18 cellular contexts compared by ENCODE assay signal in genomic region chr17:13638855-13639458, GRCh38.
A peak's percentile ranks its signal among the peaks of the same experiment; 100 is the strongest.
DNase-seq lines count a peak whose midpoint lies in the region; ATAC-seq and TF ChIP-seq lines count a peak whose summit lies in the region.
"Had no signal": no experiment of that assay in that cellular context is flagged by ENCODE, and none has a peak within 500 bp of the region (broad histone marks: within the 10 kb centered on the region; RNA-seq: fewer than 3 reads in every experiment).

No MANE protein-coding gene starts in this region.

- H3K4me3 Mint-ChIP-seq in stimulated activated naive CD8-positive, alpha-beta T cell treated with anti-CD3 and anti-CD28 coated beads, Interleukin-15, amount 100 ng/mL, for 72 hours = no peak overlapping the region
- no peak overlapping the region for H3K4me3 Mint-ChIP-seq in stimulated activated naive B cell treated with anti-CD40 and anti-IgM and Interleukin-4, amounts not matched to agents 10 μg/mL and 1 μg/mL and 100 μg/mL, for 72 hours
- H3K4me3 Mint-ChIP-seq: activated naive CD8-positive, alpha-beta T cell treated with anti-CD3 and anti-CD28 coated beads, Interleukin-2, amount 10 ng/mL, durations not matched to agents 7 days and 5 days; dendritic cell treated with granulocyte-macrophage colony-stimulating factor and Interleukin-4, amounts not matched to agents 40 ng/mL and 50 ng/mL, for 4 days; T-helper 17 cell had no signal

- no peaks in the 10 kb centered on the region for H3K36me3 ChIP-seq in effector memory CD4-positive, alpha-beta T cell (ENCODE audit: control insufficient read depth, insufficient read depth, low read length)
- H3K36me3 ChIP-seq: gastrocnemius medialis, HAP-1, stomach had no signal

- TF ChIP-seq POLR2A in erythroblast (IDR thresholded peaks at IDR 0.05; ENCODE audit: low read length) = no peak

- no peaks in the 10 kb centered on the region for H3K27me3 ChIP-seq in effector memory CD4-positive, alpha-beta T cell (replicated peaks; ENCODE audit: control insufficient read depth, insufficient read depth, low read length, poor library complexity, severe bottlenecking)
- H3K27me3 ChIP-seq: gastrocnemius medialis, stomach had no signal

- H3K9me3 ChIP-seq in effector memory CD4-positive, alpha-beta T cell (ENCODE audit: control insufficient read depth, low read length) = no peaks in the 10 kb centered on the region
- H3K9me3 ChIP-seq: gastrocnemius medialis, HAP-1, stomach had no signal

- no peak overlapping the region for H3K27ac Mint-ChIP-seq in stimulated activated naive CD8-positive, alpha-beta T cell treated with anti-CD3 and anti-CD28 coated beads, Interleukin-15, amount 100 ng/mL, for 72 hours
- H3K27ac Mint-ChIP-seq in stimulated activated naive B cell treated with anti-CD40 and anti-IgM and Interleukin-4, amounts not matched to agents 10 μg/mL and 1 μg/mL and 100 μg/mL, for 72 hours = no peak overlapping the region
- H3K27ac Mint-ChIP-seq: activated naive CD8-positive, alpha-beta T cell treated with anti-CD3 and anti-CD28 coated beads, Interleukin-2, amount 10 ng/mL, durations not matched to agents 7 days and 5 days; dendritic cell treated with granulocyte-macrophage colony-stimulating factor and Interleukin-4, amounts not matched to agents 40 ng/mL and 50 ng/mL, for 4 days; T-helper 17 cell had no signal

- H3K4me1 ChIP-seq in effector memory CD4-positive, alpha-beta T cell (ENCODE audit: control insufficient read depth, insufficient read depth, low read length, poor library complexity, severe bottlenecking) = no peaks in the 10 kb centered on the region
- H3K4me1 ChIP-seq: gastrocnemius medialis, HAP-1, stomach had no signal

- peaks cover 16% of the 10 kb centered on the region for H3K27me3 Mint-ChIP-seq in stimulated activated naive CD8-positive, alpha-beta T cell treated with anti-CD3 and anti-CD28 coated beads, Interleukin-15, amount 100 ng/mL, for 72 hours
- peaks cover 21 to 33% of the 10 kb centered on the region in 2 donors for H3K27me3 Mint-ChIP-seq in stimulated activated naive B cell treated with anti-CD40 and anti-IgM and Interleukin-4, amounts not matched to agents 10 μg/mL and 1 μg/mL and 100 μg/mL, for 72 hours
- H3K27me3 Mint-ChIP-seq: dendritic cell treated with granulocyte-macrophage colony-stimulating factor and Interleukin-4, amounts not matched to agents 40 ng/mL and 50 ng/mL, for 4 days had no signal

- ATAC-seq in stimulated activated naive CD8-positive, alpha-beta T cell treated with anti-CD3 and anti-CD28 coated beads, Interleukin-15, amount 100 ng/mL, for 72 hours = no peak
- no peak for ATAC-seq in stimulated activated naive CD8-positive, alpha-beta T cell treated with anti-CD3 and anti-CD28 coated beads, Interleukin-15, Interleukin-2, amounts not matched to agents 100 U/mL and 50 U/mL, for 24 hours
- peak; percentile 51 to 52 for ATAC-seq in stimulated activated naive B cell treated with anti-CD40 and anti-IgM and Interleukin-4, amounts not matched to agents 10 μg/mL and 1 μg/mL and 100 μg/mL, for 72 hours (replicated peaks)
- ATAC-seq: gastrocnemius medialis, T-helper 17 cell had no signal

- peak; percentile 4 to 23 for DNase-seq in stimulated activated naive CD8-positive, alpha-beta T cell treated with anti-CD3 and anti-CD28 coated beads, Interleukin-15, amount 100 ng/mL, for 72 hours
- DNase-seq in stimulated activated naive CD8-positive, alpha-beta T cell treated with anti-CD3 and anti-CD28 coated beads, Interleukin-15, Interleukin-2, amounts not matched to agents 100 U/mL and 50 U/mL, for 24 hours = no peak
- DNase-seq in T1000 (lab: John Stamatoyannopoulos, UW) (peak; percentile 35), erythroblast (lab: John Stamatoyannopoulos, UW) (peak; percentile 2 to 15), DMS153 treated with DMSO at 0.1 percent for 48 hours (lab: John Stamatoyannopoulos, UW; ENCODE audit: unreplicated experiment) (no peak), cortex of kidney (lab: John Stamatoyannopoulos, UW) (no peak)
- no peak for DNase-seq in stimulated activated naive B cell treated with anti-CD40 and anti-IgM and Interleukin-4, amounts not matched to agents 10 μg/mL and 1 μg/mL and 100 μg/mL, for 72 hours
- no peak for DNase-seq in effector memory CD4-positive, alpha-beta T cell
- DNase-seq: activated naive CD8-positive, alpha-beta T cell treated with anti-CD3 and anti-CD28 coated beads, Interleukin-2, amount 10 ng/mL, durations not matched to agents 7 days and 5 days; DMS79 treated with DMSO at 0.1 percent for 48 hours; gastrocnemius medialis; NCI-H1105 treated with DMSO at 0.1 percent for 48 hours; PC-9; stimulated activated CD4-positive, alpha-beta T cell treated with anti-CD3 and anti-CD28 coated beads, Interleukin-4, amount 100 ng/mL, for 24 hours; stomach; T-helper 17 cell had no signal

- H3K4me1 Mint-ChIP-seq in stimulated activated naive CD8-positive, alpha-beta T cell treated with anti-CD3 and anti-CD28 coated beads, Interleukin-15, amount 100 ng/mL, for 72 hours = no peaks in the 10 kb centered on the region
- H3K4me1 Mint-ChIP-seq in stimulated activated naive B cell treated with anti-CD40 and anti-IgM and Interleukin-4, amounts not matched to agents 10 μg/mL and 1 μg/mL and 100 μg/mL, for 72 hours = no peaks in the 10 kb centered on the region
- H3K4me1 Mint-ChIP-seq: activated naive CD8-positive, alpha-beta T cell treated with anti-CD3 and anti-CD28 coated beads, Interleukin-2, amount 10 ng/mL, durations not matched to agents 7 days and 5 days; T-helper 17 cell had no signal

- H3K36me3 Mint-ChIP-seq in stimulated activated naive B cell treated with anti-CD40 and anti-IgM and Interleukin-4, amounts not matched to agents 10 μg/mL and 1 μg/mL and 100 μg/mL, for 72 hours = no peaks in the 10 kb centered on the region
- H3K36me3 Mint-ChIP-seq: activated naive CD8-positive, alpha-beta T cell treated with anti-CD3 and anti-CD28 coated beads, Interleukin-2, amount 10 ng/mL, durations not matched to agents 7 days and 5 days had no signal

- H3K9me3 Mint-ChIP-seq in stimulated activated naive CD8-positive, alpha-beta T cell treated with anti-CD3 and anti-CD28 coated beads, Interleukin-15, amount 100 ng/mL, for 72 hours = no peaks in the 10 kb centered on the region
- H3K9me3 Mint-ChIP-seq in stimulated activated naive B cell treated with anti-CD40 and anti-IgM and Interleukin-4, amounts not matched to agents 10 μg/mL and 1 μg/mL and 100 μg/mL, for 72 hours = no peaks in the 10 kb centered on the region
- H3K9me3 Mint-ChIP-seq: activated naive CD8-positive, alpha-beta T cell treated with anti-CD3 and anti-CD28 coated beads, Interleukin-2, amount 10 ng/mL, durations not matched to agents 7 days and 5 days; dendritic cell treated with granulocyte-macrophage colony-stimulating factor and Interleukin-4, amounts not matched to agents 40 ng/mL and 50 ng/mL, for 4 days had no signal

- no peak overlapping the region for H3K27ac ChIP-seq in effector memory CD4-positive, alpha-beta T cell (ENCODE audit: insufficient read depth, low read length, poor library complexity, severe bottlenecking)
- H3K27ac ChIP-seq: gastrocnemius medialis, PC-9, stomach had no signal

- no peak overlapping the region for H3K4me3 ChIP-seq in effector memory CD4-positive, alpha-beta T cell (ENCODE audit: insufficient read depth, low read depth, low read length, poor library complexity, severe bottlenecking)
- H3K4me3 ChIP-seq: gastrocnemius medialis, HAP-1, PC-9, stomach had no signal

Comparison
In these comparisons a context has a peak if more than half of its experiments do, and no peak if none do; other contexts are left out.
1. DNase-seq: peak in stimulated activated naive CD8-positive, alpha-beta T cell treated with anti-CD3 and anti-CD28 coated beads, Interleukin-15, amount 100 ng/mL, for 72 hours (2 of 2), T1000 (single experiment) and erythroblast (2 of 2); none in stimulated activated naive CD8-positive, alpha-beta T cell treated with anti-CD3 and anti-CD28 coated beads, Interleukin-15, Interleukin-2, amounts not matched to agents 100 U/mL and 50 U/mL, for 24 hours (single experiment), stimulated activated naive B cell treated with anti-CD40 and anti-IgM and Interleukin-4, amounts not matched to agents 10 μg/mL and 1 μg/mL and 100 μg/mL, for 72 hours (single experiment), DMS153 treated with DMSO at 0.1 percent for 48 hours (single experiment), effector memory CD4-positive, alpha-beta T cell (0 of 3) and cortex of kidney (single experiment).
2. ATAC-seq: peak in stimulated activated naive B cell treated with anti-CD40 and anti-IgM and Interleukin-4, amounts not matched to agents 10 μg/mL and 1 μg/mL and 100 μg/mL, for 72 hours (2 of 2); none in stimulated activated naive CD8-positive, alpha-beta T cell treated with anti-CD3 and anti-CD28 coated beads, Interleukin-15, amount 100 ng/mL, for 72 hours (single experiment) and stimulated activated naive CD8-positive, alpha-beta T cell treated with anti-CD3 and anti-CD28 coated beads, Interleukin-15, Interleukin-2, amounts not matched to agents 100 U/mL and 50 U/mL, for 24 hours (single experiment).